In genomic region chr15:63811942-63812341, GRCh38 we compare ENCODE assay signal across 27 cellular contexts.
"Had no signal": no experiment of that assay in that cellular context is flagged by ENCODE, and none has a peak within 500 bp of the region (broad histone marks: within the 10 kb centered on the region; RNA-seq: fewer than 3 reads in every experiment).

No MANE protein-coding gene starts in this region.

- ATAC-seq: foreskin keratinocyte; left lung; mucosa of descending colon; right lobe of liver; stimulated activated naive B cell treated with anti-CD40 and anti-IgM and Interleukin-4, amounts not matched to agents 10 μg/mL and 1 μg/mL and 100 μg/mL, for 72 hours had no signal

- H3K27ac ChIP-seq: coronary artery, foreskin keratinocyte, hepatocyte, left lung, right lobe of liver, thoracic aorta, vagina had no signal

- H3K27me3 ChIP-seq: foreskin keratinocyte, hepatocyte, left lung, right lobe of liver, vagina had no signal

- H3K9me3 ChIP-seq: left lung, mucosa of descending colon, right lobe of liver, thoracic aorta, vagina had no signal

- H3K4me1 ChIP-seq: foreskin keratinocyte, right lobe of liver had no signal

- H3K4me3 ChIP-seq: coronary artery, hepatocyte, left lung, lung, mucosa of descending colon, right lobe of liver, thoracic aorta, vagina had no signal

- H2AFZ ChIP-seq: hepatocyte had no signal

- DNase-seq: activated CD4-positive, alpha-beta T cell treated with anti-CD3 and anti-CD28 coated beads for 4 hours; activated CD4-positive, alpha-beta T cell treated with anti-CD3 and anti-CD28 coated beads, Interleukin-2, amount 50 U/mL, for 48 hours; activated CD4-positive, CD25-positive, alpha-beta regulatory T cell; activated CD8-positive, alpha-beta memory T cell treated with anti-CD3 and anti-CD28 coated beads, Interleukin-2, amount 50 U/mL, for 48 hours; activated effector memory CD4-positive, alpha-beta T cell treated with anti-CD3 and anti-CD28 coated beads, Interleukin-2, amount 50 U/mL, for 16 hours; activated naive CD4-positive, alpha-beta T cell treated with anti-CD3 and anti-CD28 coated beads, Interleukin-2, amount 10 ng/mL, durations not matched to agents 7 days and 5 days; activated T-cell treated with anti-CD3 and anti-CD28 coated beads, Interleukin-2, amount 50 U/mL, for 48 hours; cerebellar nuclear complex; endodermal cell; foreskin keratinocyte; glutamatergic neuron; immature natural killer cell; left lung; mucosa of descending colon; naive B cell; occipital lobe; right lobe of liver; small intestine; stimulated activated CD4-positive, alpha-beta T cell treated with anti-CD3 and anti-CD28 coated beads, Interleukin-2, amount 100 ng/mL, for 24 hours; stimulated activated naive B cell treated with anti-CD40 and anti-IgM and Interleukin-4, amounts not matched to agents 10 μg/mL and 1 μg/mL and 100 μg/mL, for 72 hours; T-helper 1 cell; T-helper 9 cell had no signal

- H3K36me3 ChIP-seq: left lung, right lobe of liver, thoracic aorta, vagina had no signal

- H3K4me2 ChIP-seq: hepatocyte had no signal
